In genomic region chr4:24856586-24856985, GRCh38 we compare ENCODE assay signal across 8 cellular contexts. TPM values are rescaled to one million over a fixed set of nuclear protein-coding genes. Genes with fewer than 3 reads are reported as not detected.
A peak's percentile ranks its signal among the peaks of the same experiment; 100 is the strongest.
DNase-seq lines count a peak whose midpoint lies in the region; ATAC-seq and TF ChIP-seq lines count a peak whose summit lies in the region.

No MANE protein-coding gene starts in this region.

- intact Hi-C loops in cardiac septum (cut with DNase I) = loop anchor here (5.0 kb wide), 1 partner anchor 64 kb away; no protein-coding TSS in a partner anchor

- H3K4me3 Mint-ChIP-seq in progenitor cell of endocrine pancreas (ENCODE audit: low read depth) = no peak overlapping the region

- no peaks in the 10 kb centered on the region for H3K27me3 Mint-ChIP-seq in progenitor cell of endocrine pancreas

- peaks cover 17% of the 10 kb centered on the region for H3K9me3 Mint-ChIP-seq in progenitor cell of endocrine pancreas (ENCODE audit: low read depth)

- peaks cover 17% of the 10 kb centered on the region for H3K36me3 Mint-ChIP-seq in progenitor cell of endocrine pancreas (ENCODE audit: insufficient read depth)

- ATAC-seq in GM18868 (IDR thresholded peaks at IDR 0.05; ENCODE audit: unreplicated experiment) (peak; percentile 95), HG02763 (IDR thresholded peaks at IDR 0.05; ENCODE audit: unreplicated experiment) (peak; percentile 97)

- peak; percentile 22 to 40 for DNase-seq in NOMO-1 (lab: John Stamatoyannopoulos, UW; ENCODE audit: unreplicated experiment in 2 of 2)
- DNase-seq in non-pigmented ciliary epithelial cell (ENCODE audit: low read depth) = peak; percentile 79
- no peak for DNase-seq in NCI-H2081 (lab: John Stamatoyannopoulos, UW)
- no peak for DNase-seq in stimulated activated CD8-positive, alpha-beta memory T cell treated with anti-CD3 and anti-CD28 coated beads, Interleukin-4, amount 100 ng/mL, for 48 hours
- DNase-seq in progenitor cell of endocrine pancreas (ENCODE audit: low spot score, unreplicated experiment) = no peak
- DNase-seq in cardiac septum (ENCODE audit: low spot score) = no peak

- peaks cover 6% of the 10 kb centered on the region for H3K4me1 Mint-ChIP-seq in progenitor cell of endocrine pancreas (ENCODE audit: low read depth)

- H3K27ac Mint-ChIP-seq in progenitor cell of endocrine pancreas = no peak overlapping the region

- no peak for TF ChIP-seq CTCF in progenitor cell of endocrine pancreas (IDR thresholded peaks at IDR 0.05; ENCODE audit: unreplicated experiment)

RNA-seq across cellular contexts. Expression of gene CCDC149, which starts 56.3 kb away (rescaled TPM):
- total RNA-seq in progenitor cell of endocrine pancreas (13.2 and 14.1 TPM in 2 replicates), cardiac septum (11.7 TPM)

Comparison
In these comparisons a context has a peak if more than half of its experiments do, and no peak if none do; other contexts are left out.
1. DNase-seq: peak in NOMO-1 (2 of 2) and non-pigmented ciliary epithelial cell (single experiment); none in NCI-H2081 (0 of 2), stimulated activated CD8-positive, alpha-beta memory T cell treated with anti-CD3 and anti-CD28 coated beads, Interleukin-4, amount 100 ng/mL, for 48 hours (single experiment), progenitor cell of endocrine pancreas (single experiment) and cardiac septum (single experiment).